In genomic region chr2:40625849-40626248, GRCh38 we compare ENCODE assay signal across 16 cellular contexts.
A peak's percentile ranks its signal among the peaks of the same experiment; 100 is the strongest.
DNase-seq lines count a peak whose midpoint lies in the region; TF ChIP-seq lines count a peak whose summit lies in the region.
"Had no signal": no experiment of that assay in that cellular context is flagged by ENCODE, and none has a peak within 500 bp of the region (broad histone marks: within the 10 kb centered on the region; RNA-seq: fewer than 3 reads in every experiment).

No MANE protein-coding gene starts in this region.

- no peaks in the 10 kb centered on the region for H3K4me1 Mint-ChIP-seq in progenitor cell of endocrine pancreas (ENCODE audit: low read depth)
- H3K4me1 Mint-ChIP-seq: activated B cell treated with CpG ODN at 0.5 μM for 24 hours, natural killer cell had no signal

- TF ChIP-seq POLR2A in ovary (IDR thresholded peaks at IDR 0.05) = no peak

- DNase-seq in AG20443 (ENCODE audit: low spot score) (peak; percentile 34), MV-4-11 (lab: John Stamatoyannopoulos, UW) (peak; percentile 23), astrocyte of the hippocampus (ENCODE audit: low read depth, low spot score) (peak; percentile 56), kidney epithelial cell (ENCODE audit: low read depth) (peak; percentile 68), ovary (no peak), progenitor cell of endocrine pancreas (ENCODE audit: low spot score, unreplicated experiment) (no peak), occipital lobe (lab: John Stamatoyannopoulos, UW) (no peak), SKM-1 treated with dmso at 0.1 percent for 144 hours (lab: John Stamatoyannopoulos, UW; ENCODE audit: unreplicated experiment) (no peak)
- DNase-seq: activated B cell treated with CpG ODN at 0.5 μM for 24 hours; activated T-cell treated with anti-CD3 and anti-CD28 coated beads, Interleukin-2, amount 50 U/mL, for 1 hour; aorta; CD4-positive, alpha-beta T cell; natural killer cell; NCI-H2029 treated with DMSO at 0.1 percent for 48 hours; SHP77; stimulated activated CD4-positive, alpha-beta T cell treated with anti-CD3 and anti-CD28 coated beads, Interleukin-12 subunit alpha, Interleukin-12 subunit beta, amount 100 ng/mL, for 4 hours had no signal

- H3K27me3 Mint-ChIP-seq in progenitor cell of endocrine pancreas = no peaks in the 10 kb centered on the region
- H3K27me3 Mint-ChIP-seq: activated B cell treated with CpG ODN at 0.5 μM for 24 hours; CD4-positive, alpha-beta T cell had no signal

- no peaks in the 10 kb centered on the region for H3K9me3 ChIP-seq in ovary

- H3K4me3 ChIP-seq in kidney epithelial cell (ENCODE audit: low read depth, low read length) (no peak overlapping the region), ovary (no peak overlapping the region)

- no peak overlapping the region for H3K4me3 Mint-ChIP-seq in progenitor cell of endocrine pancreas (ENCODE audit: low read depth)
- H3K4me3 Mint-ChIP-seq: activated B cell treated with CpG ODN at 0.5 μM for 24 hours; CD4-positive, alpha-beta T cell; natural killer cell had no signal

- H3K27ac ChIP-seq in ovary = no peak overlapping the region

- intact Hi-C loops in ovary (cut with DNase I) = no loop called here

- no peaks in the 10 kb centered on the region for H3K27me3 ChIP-seq in kidney epithelial cell (ENCODE audit: control insufficient read depth, insufficient read depth, low read length)
- H3K27me3 ChIP-seq in ovary = no peaks in the 10 kb centered on the region

- TF ChIP-seq CTCF in kidney epithelial cell (IDR thresholded peaks at IDR 0.05; ENCODE audit: insufficient read depth, low read length, poor library complexity, severe bottlenecking) = no peak
- no peak for TF ChIP-seq CTCF in ovary (IDR thresholded peaks at IDR 0.05)
- no peak for TF ChIP-seq CTCF in progenitor cell of endocrine pancreas (IDR thresholded peaks at IDR 0.05; ENCODE audit: unreplicated experiment)

- TF ChIP-seq EP300 in ovary (IDR thresholded peaks at IDR 0.05) = no peak

- no peaks in the 10 kb centered on the region for H3K4me1 ChIP-seq in ovary (ENCODE audit: insufficient read depth)

- H3K36me3 Mint-ChIP-seq in progenitor cell of endocrine pancreas (ENCODE audit: insufficient read depth) = no peaks in the 10 kb centered on the region
- H3K36me3 Mint-ChIP-seq: natural killer cell had no signal

- no peaks in the 10 kb centered on the region for H3K9me3 Mint-ChIP-seq in progenitor cell of endocrine pancreas (ENCODE audit: low read depth)
- H3K9me3 Mint-ChIP-seq: activated B cell treated with CpG ODN at 0.5 μM for 24 hours; CD4-positive, alpha-beta T cell; natural killer cell had no signal

- WGBS in ovary, 3 donors = 87 to 89% (median 89%) methylated on average over 3 of the region's 3 CpGs

- H3K27ac Mint-ChIP-seq in progenitor cell of endocrine pancreas = no peak overlapping the region
- H3K27ac Mint-ChIP-seq: activated B cell treated with CpG ODN at 0.5 μM for 24 hours; CD4-positive, alpha-beta T cell; natural killer cell had no signal

- H3K36me3 ChIP-seq in kidney epithelial cell (ENCODE audit: control insufficient read depth, insufficient read depth, low read length) (no peaks in the 10 kb centered on the region), ovary (no peaks in the 10 kb centered on the region)

Comparison
In these comparisons a context has a peak if more than half of its experiments do, and no peak if none do; other contexts are left out.
1. DNase-seq: peak in AG20443 (single experiment), MV-4-11 (single experiment), astrocyte of the hippocampus (single experiment) and kidney epithelial cell (single experiment); none in ovary (0 of 5), progenitor cell of endocrine pancreas (single experiment), occipital lobe (single experiment) and SKM-1 treated with dmso at 0.1 percent for 144 hours (single experiment).